Comparison of ENCODE assay signal across 9 cellular contexts in genomic region chr3:30347679-30348216, GRCh38.
DNase-seq lines count a peak whose midpoint lies in the region; ATAC-seq and TF ChIP-seq lines count a peak whose summit lies in the region.
"Had no signal": no experiment of that assay in that cellular context is flagged by ENCODE, and none has a peak within 500 bp of the region (broad histone marks: within the 10 kb centered on the region; RNA-seq: fewer than 3 reads in every experiment).

No MANE protein-coding gene starts in this region.

- peak; percentile 84 for ATAC-seq in GM18519 (IDR thresholded peaks at IDR 0.05; ENCODE audit: low FRiP score, unreplicated experiment)
- peak; percentile 90 for ATAC-seq in HG02885 (IDR thresholded peaks at IDR 0.05; ENCODE audit: poor library complexity, unreplicated experiment)
- no peak for ATAC-seq in omental fat pad (ENCODE audit: low FRiP score)

- no peak overlapping the region for H3K4me3 ChIP-seq in foreskin fibroblast (ENCODE audit: low read depth in 1 of 2, low read length in 2 of 2)
- H3K4me3 ChIP-seq in stomach, result no peak overlapping the region
- H3K4me3 ChIP-seq: SK-N-MC had no signal

- no peak for TF ChIP-seq CTCF in foreskin fibroblast (IDR thresholded peaks at IDR 0.05; ENCODE audit: low read depth, low read length)
- TF ChIP-seq CTCF in stomach (IDR thresholded peaks at IDR 0.05), result no peak
- no peak for TF ChIP-seq CTCF in omental fat pad (IDR thresholded peaks at IDR 0.05)

- no peaks in the 10 kb centered on the region for H3K36me3 ChIP-seq in stomach

- H3K27ac ChIP-seq in stomach, result peak overlapping the region in 1 of 5 donors; percentile 2
- H3K27ac ChIP-seq: SK-N-MC had no signal

- no peak for TF ChIP-seq EP300 in stomach (IDR thresholded peaks at IDR 0.05)

- H3K4me1 ChIP-seq in stomach, result peaks cover 0 to 23% (median 10%) of the 10 kb centered on the region in 4 donors

- DNase-seq in foreskin fibroblast (peak; percentile 94 to 97), stomach (no peak), NK-92 (lab: John Stamatoyannopoulos, UW; ENCODE audit: unreplicated experiment) (no peak), omental fat pad (ENCODE audit: low spot score) (no peak), GM19240 (ENCODE audit: insufficient read length, low spot score) (no peak)

- H3K4me1 Mint-ChIP-seq in T-helper 1 cell treated with Interleukin-12 subunit alpha and Interleukin-12 subunit beta and Interleukin-4 antibody, amounts not matched to agents 30 μg/mL and 1 μg/mL, for 36 hours (ENCODE audit: low read depth), result peaks cover 66% of the 10 kb centered on the region

- peak overlapping the region; percentile 72 for H3K27ac Mint-ChIP-seq in T-helper 1 cell treated with Interleukin-12 subunit alpha and Interleukin-12 subunit beta and Interleukin-4 antibody, amounts not matched to agents 30 μg/mL and 1 μg/mL, for 36 hours

- TF ChIP-seq POLR2A in stomach (IDR thresholded peaks at IDR 0.05), result no peak

- H3K4me3 Mint-ChIP-seq in T-helper 1 cell treated with Interleukin-12 subunit alpha and Interleukin-12 subunit beta and Interleukin-4 antibody, amounts not matched to agents 30 μg/mL and 1 μg/mL, for 36 hours, result peak overlapping the region; percentile 58

- H3K9me3 ChIP-seq in stomach, result no peaks in the 10 kb centered on the region

- no peaks in the 10 kb centered on the region for H3K9me3 Mint-ChIP-seq in T-helper 1 cell treated with Interleukin-12 subunit alpha and Interleukin-12 subunit beta and Interleukin-4 antibody, amounts not matched to agents 30 μg/mL and 1 μg/mL, for 36 hours

- WGBS in stomach, 5 donors, result 54 to 90% (median 72%) methylated on average over 1 of the region's 1 CpG

- intact Hi-C loops in stomach (cut with DNase I; ENCODE audit: low total_unique reads), result no loop called here

- H3K36me3 Mint-ChIP-seq in T-helper 1 cell treated with Interleukin-12 subunit alpha and Interleukin-12 subunit beta and Interleukin-4 antibody, amounts not matched to agents 30 μg/mL and 1 μg/mL, for 36 hours (ENCODE audit: low read depth), result peaks cover 9% of the 10 kb centered on the region

- H3K27me3 Mint-ChIP-seq in T-helper 1 cell treated with Interleukin-12 subunit alpha and Interleukin-12 subunit beta and Interleukin-4 antibody, amounts not matched to agents 30 μg/mL and 1 μg/mL, for 36 hours (ENCODE audit: low read depth), result peaks cover 18% of the 10 kb centered on the region

- H3K27me3 ChIP-seq in stomach, result no peaks in the 10 kb centered on the region

Comparison
In these comparisons a context has a peak if more than half of its experiments do, and no peak if none do; other contexts are left out.
1. DNase-seq: peak in foreskin fibroblast (2 of 2); none in stomach (single experiment), NK-92 (single experiment), omental fat pad (single experiment) and GM19240 (single experiment).